Comparison of ENCODE assay signal across 22 cellular contexts in the genomic region with DNA sequence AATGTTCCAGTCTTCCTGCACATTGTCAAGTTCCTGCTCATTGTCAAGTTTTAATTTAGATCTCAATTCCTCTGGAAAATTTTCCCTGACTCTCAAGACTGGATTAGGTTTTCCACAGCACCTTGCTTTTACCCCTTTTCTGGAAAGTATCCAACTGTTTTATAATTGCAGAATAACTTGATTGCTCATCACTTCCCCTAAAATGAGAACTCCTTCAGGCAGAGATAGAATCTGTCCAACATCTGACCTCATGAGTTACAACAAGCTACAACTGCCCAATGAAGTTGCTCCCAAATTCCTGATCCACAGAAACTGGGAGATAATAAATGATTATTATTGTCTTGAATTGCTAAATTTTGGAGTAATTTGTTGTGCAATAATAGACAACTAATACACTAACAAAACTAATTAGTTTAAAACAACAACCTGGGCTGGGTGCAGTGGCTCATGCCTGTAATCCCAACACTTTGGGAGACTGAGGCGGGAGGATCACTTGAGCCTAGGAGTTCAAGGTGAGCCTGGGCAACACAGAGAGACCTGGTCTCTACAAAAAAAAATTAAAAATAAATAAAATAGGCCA. TPM values are rescaled to one million over a fixed set of nuclear protein-coding genes. Genes with fewer than 3 reads are reported as not detected.
A peak's percentile ranks its signal among the peaks of the same experiment; 100 is the strongest.
DNase-seq lines count a peak whose midpoint lies in the region; ATAC-seq and TF ChIP-seq lines count a peak whose summit lies in the region.
"Had no signal": no experiment of that assay in that cellular context is flagged by ENCODE, and none has a peak within 500 bp of the region (broad histone marks: within the 10 kb centered on the region; RNA-seq: fewer than 3 reads in every experiment).

No MANE protein-coding gene starts in this region.

- H3K36me3 Mint-ChIP-seq in activated T-cell treated with anti-CD3 and anti-CD28 coated beads, Interleukin-2, amount 50 U/mL, for 72 hours (ENCODE audit: insufficient read depth in 2 of 2): peaks cover under 1% of the 10 kb centered on the region in 2 donors
- H3K36me3 Mint-ChIP-seq: IgD-negative memory B cell, T-cell had no signal

- no peaks in the 10 kb centered on the region for H3K27me3 Mint-ChIP-seq in activated T-cell treated with anti-CD3 and anti-CD28 coated beads, Interleukin-2, amount 50 U/mL, for 72 hours (ENCODE audit: low read depth)
- H3K27me3 Mint-ChIP-seq: activated CD8-positive, alpha-beta T cell treated with anti-CD3 and anti-CD28 coated beads for 36 hours; CD4-positive, alpha-beta T cell; stimulated activated naive CD8-positive, alpha-beta T cell treated with anti-CD3 and anti-CD28 coated beads, Interleukin-15, Interleukin-2, amounts not matched to agents 100 ng/mL and 50 ng/mL, for 24 hours; T-cell had no signal

- TF ChIP-seq CTCF in foreskin keratinocyte (conservative IDR thresholded peaks at IDR 0.05): no peak

- peak overlapping the region; percentile 0 to 10 for H3K4me3 Mint-ChIP-seq in activated T-cell treated with anti-CD3 and anti-CD28 coated beads, Interleukin-2, amount 50 U/mL, for 72 hours
- H3K4me3 Mint-ChIP-seq: activated CD8-positive, alpha-beta T cell treated with anti-CD3 and anti-CD28 coated beads for 36 hours; activated naive CD8-positive, alpha-beta T cell treated with anti-CD3 and anti-CD28 coated beads, Interleukin-2, amount 10 ng/mL, durations not matched to agents 7 days and 5 days; CD4-positive, alpha-beta T cell; IgD-negative memory B cell; stimulated activated naive CD8-positive, alpha-beta T cell treated with anti-CD3 and anti-CD28 coated beads, Interleukin-15, Interleukin-2, amounts not matched to agents 100 ng/mL and 50 ng/mL, for 24 hours; T-cell had no signal

- peaks cover 15% of the 10 kb centered on the region for H3K4me1 ChIP-seq in foreskin keratinocyte
- H3K4me1 ChIP-seq: upper lobe of right lung had no signal

- no peak for ATAC-seq in activated T-cell treated with anti-CD3 and anti-CD28 coated beads, Interleukin-2, amount 50 U/mL, for 72 hours (replicated peaks in 1 of 2)
- ATAC-seq in foreskin keratinocyte: peak; percentile 8
- ATAC-seq in GM18909 (IDR thresholded peaks at IDR 0.05; ENCODE audit: poor library complexity, unreplicated experiment): no peak
- ATAC-seq: right cardiac atrium, T-cell had no signal

- H3K27ac Mint-ChIP-seq in activated T-cell treated with anti-CD3 and anti-CD28 coated beads, Interleukin-2, amount 50 U/mL, for 72 hours: no peak overlapping the region
- H3K27ac Mint-ChIP-seq: activated CD8-positive, alpha-beta T cell treated with anti-CD3 and anti-CD28 coated beads for 36 hours; activated naive CD8-positive, alpha-beta T cell treated with anti-CD3 and anti-CD28 coated beads, Interleukin-2, amount 10 ng/mL, durations not matched to agents 7 days and 5 days; CD4-positive, alpha-beta T cell; IgD-negative memory B cell; stimulated activated naive CD8-positive, alpha-beta T cell treated with anti-CD3 and anti-CD28 coated beads, Interleukin-15, Interleukin-2, amounts not matched to agents 100 ng/mL and 50 ng/mL, for 24 hours had no signal

- DNase-seq in activated T-cell treated with anti-CD3 and anti-CD28 coated beads, Interleukin-2, amount 50 U/mL, for 72 hours: no peak
- DNase-seq in activated T-cell treated with anti-CD3 and anti-CD28 coated beads for 4 hours: no peak
- peak; percentile 44 for DNase-seq in amniotic epithelial cell (ENCODE audit: low read depth)
- peak; percentile 51 to 76 for DNase-seq in foreskin keratinocyte
- no peak for DNase-seq in midbrain (lab: John Stamatoyannopoulos, UW)
- DNase-seq in stimulated activated CD4-positive, alpha-beta T cell treated with anti-CD3 and anti-CD28 coated beads, Interleukin-1b, Interleukin-23, amount 100 ng/mL, for 48 hours: no peak
- no peak for DNase-seq in Kasumi-1 (lab: John Stamatoyannopoulos, UW)
- DNase-seq: activated naive CD8-positive, alpha-beta T cell treated with anti-CD3 and anti-CD28 coated beads, Interleukin-2, amount 10 ng/mL, durations not matched to agents 7 days and 5 days; CD4-positive, alpha-beta T cell; dorsolateral prefrontal cortex; hypothalamus; left colon; NCI-H1105; NCI-H82; right cardiac atrium; T-cell; upper lobe of right lung had no signal

- peak overlapping the region; percentile 1 for H3K27ac ChIP-seq in foreskin keratinocyte
- H3K27ac ChIP-seq: dorsolateral prefrontal cortex, upper lobe of right lung had no signal

- peaks cover 20% of the 10 kb centered on the region for H3K4me1 Mint-ChIP-seq in activated T-cell treated with anti-CD3 and anti-CD28 coated beads, Interleukin-2, amount 50 U/mL, for 72 hours (ENCODE audit: low read depth)
- H3K4me1 Mint-ChIP-seq: IgD-negative memory B cell had no signal

- H3K27me3 ChIP-seq in foreskin keratinocyte: no peaks in the 10 kb centered on the region
- H3K27me3 ChIP-seq: dorsolateral prefrontal cortex, upper lobe of right lung had no signal

- H3K9me3 Mint-ChIP-seq in activated T-cell treated with anti-CD3 and anti-CD28 coated beads, Interleukin-2, amount 50 U/mL, for 72 hours: peaks cover 0 to 3% of the 10 kb centered on the region in 2 donors
- H3K9me3 Mint-ChIP-seq: CD4-positive, alpha-beta T cell; stimulated activated naive CD8-positive, alpha-beta T cell treated with anti-CD3 and anti-CD28 coated beads, Interleukin-15, Interleukin-2, amounts not matched to agents 100 ng/mL and 50 ng/mL, for 24 hours had no signal

RNA-seq across cellular contexts. Expression of a gene that starts 10.0 kb away (rescaled TPM):
- total RNA-seq in activated T-cell treated with anti-CD3 and anti-CD28 coated beads, Interleukin-2, amount 50 U/mL, for 72 hours: not detected
- total RNA-seq in foreskin keratinocyte: not detected in 2 replicates
- not detected in 2 replicates for polyA plus RNA-seq in foreskin keratinocyte
- total RNA-seq: activated CD8-positive, alpha-beta T cell treated with anti-CD3 and anti-CD28 coated beads for 36 hours; activated naive CD8-positive, alpha-beta T cell treated with anti-CD3 and anti-CD28 coated beads, Interleukin-2, amount 10 ng/mL, durations not matched to agents 7 days and 5 days; CD4-positive, alpha-beta T cell; Daoy; left colon; right cardiac atrium; upper lobe of right lung had no signal
- polyA plus RNA-seq: right cardiac atrium had no signal

RNA-seq across cellular contexts. Expression of a gene that starts 34.2 kb away (rescaled TPM):
- total RNA-seq in activated T-cell treated with anti-CD3 and anti-CD28 coated beads, Interleukin-2, amount 50 U/mL, for 72 hours: 10 to 100 TPM; 34.4 to 40.1 TPM
- 1.2 and 1.3 TPM in 2 replicates for total RNA-seq in foreskin keratinocyte
- 0.41 and 0.54 TPM in 2 replicates for polyA plus RNA-seq in foreskin keratinocyte

Comparison
In these comparisons a context has a peak if more than half of its experiments do, and no peak if none do; other contexts are left out.
1. DNase-seq: peak in amniotic epithelial cell (single experiment) and foreskin keratinocyte (2 of 2); none in activated T-cell treated with anti-CD3 and anti-CD28 coated beads, Interleukin-2, amount 50 U/mL, for 72 hours (0 of 2), activated T-cell treated with anti-CD3 and anti-CD28 coated beads for 4 hours (single experiment), midbrain (single experiment), stimulated activated CD4-positive, alpha-beta T cell treated with anti-CD3 and anti-CD28 coated beads, Interleukin-1b, Interleukin-23, amount 100 ng/mL, for 48 hours (single experiment) and Kasumi-1 (0 of 2).
2. RNA of a gene that starts 34.2 kb away (total RNA-seq): 34.4 to 40.1 TPM in activated T-cell treated with anti-CD3 and anti-CD28 coated beads, Interleukin-2, amount 50 U/mL, for 72 hours; 1.2 to 1.3 TPM in foreskin keratinocyte; every median in the first group is over 10 times any median in the second.